ENCODE assay signal across 8 cellular contexts in genomic region chr11:16737860-16738197, GRCh38. TPM values are rescaled to one million over a fixed set of nuclear protein-coding genes. Genes with fewer than 3 reads are reported as not detected.
A peak's percentile ranks its signal among the peaks of the same experiment; 100 is the strongest.
DNase-seq lines count a peak whose midpoint lies in the region; ATAC-seq and TF ChIP-seq lines count a peak whose summit lies in the region.

No MANE protein-coding gene starts in this region.

- H3K36me3 Mint-ChIP-seq in endothelial cell (ENCODE audit: low read depth, unreplicated experiment), result peaks cover 6% of the 10 kb centered on the region

- DNase-seq in NCI-H1694 (lab: John Stamatoyannopoulos, UW) (peak; percentile 51), NCI-H1694 treated with DMSO at 0.1 percent for 48 hours (lab: John Stamatoyannopoulos, UW) (no peak), testis (peak; percentile 37), endothelial cell (ENCODE audit: low spot score) (no peak)
- no peak for DNase-seq in stimulated activated CD4-positive, alpha-beta T cell treated with anti-CD3 and anti-CD28 coated beads, Interleukin-12 subunit alpha, Interleukin-12 subunit beta, amount 100 ng/mL, for 4 hours

- H3K4me3 ChIP-seq in iPS-15b (ENCODE audit: low read depth, low read length), result peak overlapping the region; percentile 80
- H3K4me3 ChIP-seq in testis, result peak overlapping the region; percentile 87 to 97

- no peak overlapping the region for H3K27ac Mint-ChIP-seq in endothelial cell (ENCODE audit: unreplicated experiment)

- H3K9ac ChIP-seq in iPS-15b (ENCODE audit: low read depth, low read length), result peak overlapping the region; percentile 84

- H3K27me3 ChIP-seq in iPS-15b (ENCODE audit: control insufficient read depth, insufficient read depth, low read length), result no peaks in the 10 kb centered on the region
- no peaks in the 10 kb centered on the region for H3K27me3 ChIP-seq in testis

- ATAC-seq in HG02973 (IDR thresholded peaks at IDR 0.05; ENCODE audit: unreplicated experiment), result peak; percentile 9

- peaks cover 7% of the 10 kb centered on the region for H3K4me1 Mint-ChIP-seq in endothelial cell (ENCODE audit: unreplicated experiment)

- H3K27ac ChIP-seq in VCaP (peak overlapping the region; percentile 92), testis (peak overlapping the region; percentile 95 to 98)

- intact Hi-C loops in testis (cut with DNase I; ENCODE audit: low total_unique reads), result no loop called here

- H3K4me3 Mint-ChIP-seq in endothelial cell (ENCODE audit: unreplicated experiment), result no peak overlapping the region

- H3K4me1 ChIP-seq in iPS-15b (ENCODE audit: control insufficient read depth, insufficient read depth, low read length) (no peaks in the 10 kb centered on the region), testis (peaks cover 11% of the 10 kb centered on the region)

- TF ChIP-seq POLR2A in testis (IDR thresholded peaks at IDR 0.05), result no peak

- H3K36me3 ChIP-seq in iPS-15b (ENCODE audit: control insufficient read depth, insufficient read depth, low read length), result no peaks in the 10 kb centered on the region
- H3K36me3 ChIP-seq in testis (ENCODE audit: low read depth, missing control alignments), result no peaks in the 10 kb centered on the region

- H3K9me3 ChIP-seq in iPS-15b (ENCODE audit: control insufficient read depth, insufficient read depth, low read length), result no peaks in the 10 kb centered on the region
- H3K9me3 ChIP-seq in testis, result no peaks in the 10 kb centered on the region

- H3K9me3 Mint-ChIP-seq in endothelial cell (ENCODE audit: unreplicated experiment), result no peaks in the 10 kb centered on the region

- H3K27me3 Mint-ChIP-seq in endothelial cell (ENCODE audit: unreplicated experiment), result peaks cover 4% of the 10 kb centered on the region

- TF ChIP-seq CTCF in VCaP (conservative IDR thresholded peaks at IDR 0.05) (no peak), testis (IDR thresholded peaks at IDR 0.05) (no peak), endothelial cell (IDR thresholded peaks at IDR 0.05; ENCODE audit: unreplicated experiment) (no peak)

- WGBS in testis, 2 donors, result 0 to 1% methylated on average over 6 of the region's 6 CpGs

RNA-seq across cellular contexts. Expression of gene C11orf58, which starts 0.6 kb away (rescaled TPM):
- total RNA-seq in testis, result 100 to 1,000 TPM; 139 to 178 TPM
- polyA plus RNA-seq in testis (ENCODE audit: insufficient read depth, low read depth, low replicate concordance), result 153 TPM
- 125 TPM for total RNA-seq in endothelial cell (ENCODE audit: unreplicated experiment)

Comparison
In these comparisons a context has a peak if more than half of its experiments do, and no peak if none do; other contexts are left out.
1. DNase-seq: peak in NCI-H1694 (single experiment) and testis (single experiment); none in NCI-H1694 treated with DMSO at 0.1 percent for 48 hours (single experiment), endothelial cell (single experiment) and stimulated activated CD4-positive, alpha-beta T cell treated with anti-CD3 and anti-CD28 coated beads, Interleukin-12 subunit alpha, Interleukin-12 subunit beta, amount 100 ng/mL, for 4 hours (single experiment).